In genomic region chr3:180804871-180805430, GRCh38 we compare ENCODE assay signal across 9 cellular contexts.
A peak's percentile ranks its signal among the peaks of the same experiment; 100 is the strongest.
DNase-seq lines count a peak whose midpoint lies in the region; ATAC-seq and TF ChIP-seq lines count a peak whose summit lies in the region.
"Had no signal": no experiment of that assay in that cellular context is flagged by ENCODE, and none has a peak within 500 bp of the region (broad histone marks: within the 10 kb centered on the region; RNA-seq: fewer than 3 reads in every experiment).

No MANE protein-coding gene starts in this region.

- CTCF ChIA-PET in HEK293 (lab: Yijun Ruan, JAX): interaction anchor here (0.6 to 1.7 kb wide), 5 partner anchors 50 to 881 kb away, joined by 3 to 4 read pairs (median 3); no protein-coding TSS in a partner anchor
- CTCF ChIA-PET in RWPE1 (lab: Yijun Ruan, JAX): interaction anchor here (0.7 kb wide), 1 partner anchor 71 kb away, joined by 3 read pairs; no protein-coding TSS in a partner anchor

- POLR2A ChIA-PET in HEK293 (lab: Yijun Ruan, JAX) (no interaction called here), RWPE1 (lab: Yijun Ruan, JAX; ENCODE audit: low non-redundant PET) (no interaction called here)

- no peaks in the 10 kb centered on the region for H3K36me3 ChIP-seq in HEK293 (ENCODE audit: control insufficient read depth in 2 of 2, insufficient read depth in 1 of 2, low read length in 2 of 2)
- H3K36me3 ChIP-seq: pancreas had no signal

- TF ChIP-seq CTCF in HEK293 (tag by site-specific recombination; IDR thresholded peaks at IDR 0.05) (no peak), RWPE1 (conservative IDR thresholded peaks at IDR 0.05; ENCODE audit: low read depth) (no peak), glutamatergic neuron (IDR thresholded peaks at IDR 0.05; ENCODE audit: partially characterized antibody, unreplicated experiment) (peak; percentile 17)

- ATAC-seq in HG03342 (IDR thresholded peaks at IDR 0.05; ENCODE audit: unreplicated experiment): no peak
- no peak for ATAC-seq in GM21423 (IDR thresholded peaks at IDR 0.05; ENCODE audit: unreplicated experiment)
- no peak for ATAC-seq in stimulated activated effector memory CD8-positive, alpha-beta T cell treated with anti-CD3 and anti-CD28 coated beads, Interleukin-12 subunit alpha, Interleukin-12 subunit beta, amount 100 ng/mL, for 72 hours

- H3K27ac ChIP-seq in HEK293 (ENCODE audit: extremely low read depth, low read depth, low read length) (no peak overlapping the region), RWPE1 (no peak overlapping the region)
- H3K27ac ChIP-seq: pancreas had no signal

- H3K27ac Mint-ChIP-seq in glutamatergic neuron (ENCODE audit: unreplicated experiment): peak overlapping the region; percentile 82
- no peak overlapping the region for H3K27ac Mint-ChIP-seq in stimulated activated effector memory CD8-positive, alpha-beta T cell treated with anti-CD3 and anti-CD28 coated beads, Interleukin-12 subunit alpha, Interleukin-12 subunit beta, amount 100 ng/mL, for 72 hours

- H3K4me3 ChIP-seq in HEK293 (ENCODE audit: low read depth, low read length): no peak overlapping the region
- H3K4me3 ChIP-seq: pancreas had no signal

- H3K27me3 Mint-ChIP-seq in glutamatergic neuron (ENCODE audit: unreplicated experiment): no peaks in the 10 kb centered on the region

- no peaks in the 10 kb centered on the region for H3K36me3 Mint-ChIP-seq in glutamatergic neuron (ENCODE audit: unreplicated experiment)
- no peaks in the 10 kb centered on the region for H3K36me3 Mint-ChIP-seq in stimulated activated effector memory CD8-positive, alpha-beta T cell treated with anti-CD3 and anti-CD28 coated beads, Interleukin-12 subunit alpha, Interleukin-12 subunit beta, amount 100 ng/mL, for 72 hours

- peaks cover 3% of the 10 kb centered on the region for H3K4me1 Mint-ChIP-seq in glutamatergic neuron (ENCODE audit: low read depth, unreplicated experiment)
- no peaks in the 10 kb centered on the region for H3K4me1 Mint-ChIP-seq in stimulated activated effector memory CD8-positive, alpha-beta T cell treated with anti-CD3 and anti-CD28 coated beads, Interleukin-12 subunit alpha, Interleukin-12 subunit beta, amount 100 ng/mL, for 72 hours

- DNase-seq in RWPE1 (ENCODE audit: low spot score) (peak; percentile 36), glutamatergic neuron (peak; percentile 41), putamen (ENCODE audit: low spot score) (peak; percentile 55), SIG-M5 (lab: John Stamatoyannopoulos, UW) (no peak)
- no peak for DNase-seq in stimulated activated effector memory CD8-positive, alpha-beta T cell treated with anti-CD3 and anti-CD28 coated beads, Interleukin-12 subunit alpha, Interleukin-12 subunit beta, amount 100 ng/mL, for 72 hours (ENCODE audit: low spot score in 2 of 2)
- DNase-seq: pancreas had no signal

- H3K9me3 ChIP-seq in HEK293 (ENCODE audit: control insufficient read depth, insufficient read depth, low read depth, low read length): no peaks in the 10 kb centered on the region
- H3K9me3 ChIP-seq: pancreas had no signal

- no peak overlapping the region for H3K4me3 Mint-ChIP-seq in glutamatergic neuron (ENCODE audit: unreplicated experiment)
- no peak overlapping the region for H3K4me3 Mint-ChIP-seq in stimulated activated effector memory CD8-positive, alpha-beta T cell treated with anti-CD3 and anti-CD28 coated beads, Interleukin-12 subunit alpha, Interleukin-12 subunit beta, amount 100 ng/mL, for 72 hours

- H3K9me3 Mint-ChIP-seq in glutamatergic neuron (ENCODE audit: unreplicated experiment): peaks cover under 1% of the 10 kb centered on the region
- H3K9me3 Mint-ChIP-seq in stimulated activated effector memory CD8-positive, alpha-beta T cell treated with anti-CD3 and anti-CD28 coated beads, Interleukin-12 subunit alpha, Interleukin-12 subunit beta, amount 100 ng/mL, for 72 hours: no peaks in the 10 kb centered on the region

- peaks cover 6% of the 10 kb centered on the region for H3K4me1 ChIP-seq in HEK293 (ENCODE audit: control insufficient read depth, insufficient read depth, low read length)
- H3K4me1 ChIP-seq: pancreas had no signal

TF ChIP-seq in HEK293, 187 proteins besides CTCF, POLR2A, EP300 and RAD21:
- no peak for TF ChIP-seq ZNF202 (tag by site-specific recombination; IDR thresholded peaks at IDR 0.05; ENCODE audit: borderline replicate concordance)
- TF ChIP-seq ZNF747 (tag by site-specific recombination; IDR thresholded peaks at IDR 0.05): no peak
- TF ChIP-seq PRDM10 (tag by site-specific recombination; IDR thresholded peaks at IDR 0.05): peak; percentile 92
- 0 out of 2 replicates have a peak, but pooled peaks have one; percentile 19 for TF ChIP-seq ZNF335 (tag by site-specific recombination; conservative IDR thresholded peaks at IDR 0.05)
- TF ChIP-seq ZNF501 (tag by site-specific recombination; IDR thresholded peaks at IDR 0.05): no peak
- TF ChIP-seq ZNF843 (tag by site-specific recombination; IDR thresholded peaks at IDR 0.05): no peak
- peak; percentile 56 for TF ChIP-seq ZNF654 (tag by site-specific recombination; IDR thresholded peaks at IDR 0.05; ENCODE audit: low read depth)

Comparison
In these comparisons a context has a peak if more than half of its experiments do, and no peak if none do; other contexts are left out.
1. DNase-seq: peak in RWPE1 (single experiment), glutamatergic neuron (single experiment) and putamen (single experiment); none in stimulated activated effector memory CD8-positive, alpha-beta T cell treated with anti-CD3 and anti-CD28 coated beads, Interleukin-12 subunit alpha, Interleukin-12 subunit beta, amount 100 ng/mL, for 72 hours (0 of 2) and SIG-M5 (single experiment).